ENCODE assay signal across 11 cellular contexts in the genomic region with DNA sequence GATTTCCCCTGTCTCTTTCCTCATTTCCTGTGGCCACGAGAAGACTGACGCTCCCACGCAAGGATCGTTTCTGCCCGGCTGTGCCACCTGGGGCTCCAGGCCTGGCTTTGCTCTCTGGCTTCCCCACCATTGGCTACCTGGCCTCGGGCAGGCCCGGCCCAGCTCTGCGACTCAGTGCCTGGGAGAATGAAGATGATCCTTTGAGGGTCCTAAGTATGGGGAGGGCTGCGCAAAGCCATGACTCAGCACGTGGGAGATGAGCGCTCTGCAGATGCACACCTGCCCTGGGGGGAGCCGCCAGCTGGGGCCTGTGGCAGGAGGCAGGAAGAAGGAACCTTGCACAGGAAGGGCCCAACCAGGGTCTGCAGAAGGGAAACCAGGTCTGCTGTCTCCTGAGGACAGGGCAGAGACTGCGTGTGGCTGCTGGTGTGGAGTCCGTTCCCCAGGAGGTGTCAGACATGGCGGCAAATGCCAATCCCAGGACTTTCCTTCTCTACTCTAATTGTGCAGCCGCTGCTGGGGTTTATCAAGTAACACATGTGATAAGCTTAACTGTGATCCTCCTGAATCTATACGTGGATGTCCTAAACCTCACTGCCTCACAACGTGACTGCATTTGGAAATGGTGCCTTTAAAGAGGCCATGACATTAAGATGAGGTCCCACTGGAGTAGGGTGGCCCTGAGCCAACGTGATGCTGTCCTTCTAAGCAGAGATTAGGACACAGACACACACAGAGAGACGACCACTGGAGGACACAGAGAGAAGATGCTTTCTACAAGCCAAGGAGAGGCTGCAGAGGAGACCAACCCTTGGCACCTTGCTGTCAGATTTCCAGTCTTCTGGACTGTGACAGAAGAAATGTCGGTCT. TPM values are rescaled to one million over a fixed set of nuclear protein-coding genes. Genes with fewer than 3 reads are reported as not detected.
DNase-seq lines count a peak whose midpoint lies in the region; ATAC-seq and TF ChIP-seq lines count a peak whose summit lies in the region.
"Had no signal": no experiment of that assay in that cellular context is flagged by ENCODE, and none has a peak within 500 bp of the region (broad histone marks: within the 10 kb centered on the region; RNA-seq: fewer than 3 reads in every experiment).

No MANE protein-coding gene starts in this region.

- no peaks in the 10 kb centered on the region for H3K9me3 ChIP-seq in CD8-positive, alpha-beta T cell (ENCODE audit: low read length)

- H3K4me1 ChIP-seq in CD8-positive, alpha-beta T cell (ENCODE audit: insufficient read depth, low read length), result peaks cover 91% of the 10 kb centered on the region

- intact Hi-C loops in CD8-positive, alpha-beta T cell (cut with DNase I, micrococcal nuclease), result loop anchor here (2.0 to 10.0 kb wide), 4 partner anchors 17 to 275 kb away; partner anchors contain the start of genes MBP (in 1 of the 2) and ZNF236 (in 1 of the 2)
- intact Hi-C loops in left colon (cut with DNase I, micrococcal nuclease), result no loop called here

- POLR2A ChIA-PET in CD8-positive, alpha-beta T cell (lab: Charles Lee), result interaction anchor here (0.7 to 3.1 kb wide), 6 partner anchors 8 to 45 kb away, joined by 3 to 21 read pairs (median 4); no protein-coding TSS in a partner anchor
- POLR2A ChIA-PET in activated CD4-positive, alpha-beta memory T cell treated with anti-CD3 and anti-CD28 coated beads, Interleukin-2, amount 10 ng/mL, durations not matched to agents 7 days and 5 days (lab: Charles Lee), result interaction anchor here (1.0 to 11.3 kb wide), 7 partner anchors 9 to 44 kb away, joined by 3 to 437 read pairs (median 25); partner anchors contain the start of gene MBP

- H3K4me1 Mint-ChIP-seq in CD8-positive, alpha-beta T cell (ENCODE audit: low read depth), result peaks cover 95% of the 10 kb centered on the region
- H3K4me1 Mint-ChIP-seq in activated CD4-positive, alpha-beta memory T cell treated with anti-CD3 and anti-CD28 coated beads, Interleukin-2, amount 10 ng/mL, durations not matched to agents 7 days and 5 days, result peaks cover 96% of the 10 kb centered on the region

- H3K27ac ChIP-seq in CD8-positive, alpha-beta T cell (ENCODE audit: low read depth, low read length), result peak overlapping the region; percentile 63

- no peaks in the 10 kb centered on the region for H3K27me3 Mint-ChIP-seq in CD8-positive, alpha-beta T cell (ENCODE audit: low read depth)
- H3K27me3 Mint-ChIP-seq in activated CD4-positive, alpha-beta memory T cell treated with anti-CD3 and anti-CD28 coated beads, Interleukin-2, amount 10 ng/mL, durations not matched to agents 7 days and 5 days, result no peaks in the 10 kb centered on the region

- DNase-seq in CD8-positive, alpha-beta T cell, result peak in 5 of 7 experiments; percentile 30 to 73 (median 59)
- DNase-seq in activated CD4-positive, alpha-beta memory T cell treated with anti-CD3 and anti-CD28 coated beads, Interleukin-2, amount 10 ng/mL, durations not matched to agents 7 days and 5 days, result peak; percentile 42
- DNase-seq in left colon (no peak), DMS79 treated with DMSO at 0.1 percent for 48 hours (lab: John Stamatoyannopoulos, UW) (no peak), A172 (ENCODE audit: low spot score) (no peak), LoVo (ENCODE audit: low spot score) (no peak), midbrain (lab: John Stamatoyannopoulos, UW) (no peak)
- DNase-seq: amniotic stem cell; OCI-M1; stimulated activated CD4-positive, alpha-beta T cell treated with anti-CD3 and anti-CD28 coated beads, Interleukin-12 subunit alpha, Interleukin-12 subunit beta, amount 100 ng/mL, for 4 hours had no signal

- no peaks in the 10 kb centered on the region for H3K9me3 Mint-ChIP-seq in CD8-positive, alpha-beta T cell
- no peaks in the 10 kb centered on the region for H3K9me3 Mint-ChIP-seq in activated CD4-positive, alpha-beta memory T cell treated with anti-CD3 and anti-CD28 coated beads, Interleukin-2, amount 10 ng/mL, durations not matched to agents 7 days and 5 days

- peaks cover 61% of the 10 kb centered on the region for H3K36me3 Mint-ChIP-seq in CD8-positive, alpha-beta T cell
- peaks cover 74% of the 10 kb centered on the region for H3K36me3 Mint-ChIP-seq in activated CD4-positive, alpha-beta memory T cell treated with anti-CD3 and anti-CD28 coated beads, Interleukin-2, amount 10 ng/mL, durations not matched to agents 7 days and 5 days (ENCODE audit: low read depth)

- ATAC-seq in CD8-positive, alpha-beta T cell, result peak; percentile 27
- ATAC-seq in GM21717 (IDR thresholded peaks at IDR 0.05; ENCODE audit: unreplicated experiment) (peak; percentile 22), left colon (peak; percentile 3)

- CTCF ChIA-PET in CD8-positive, alpha-beta T cell (lab: Charles Lee), result no interaction called here
- CTCF ChIA-PET in activated CD4-positive, alpha-beta memory T cell treated with anti-CD3 and anti-CD28 coated beads, Interleukin-2, amount 10 ng/mL, durations not matched to agents 7 days and 5 days (lab: Charles Lee), result interaction anchor here (1.1 to 3.9 kb wide), 5 partner anchors 25 to 99 kb away, joined by 3 to 30 read pairs (median 4); no protein-coding TSS in a partner anchor

- TF ChIP-seq CTCF in CD8-positive, alpha-beta T cell (IDR thresholded peaks at IDR 0.05), result no peak

- peak overlapping the region; percentile 79 for H3K4me3 Mint-ChIP-seq in CD8-positive, alpha-beta T cell
- peak overlapping the region; percentile 29 for H3K4me3 Mint-ChIP-seq in activated CD4-positive, alpha-beta memory T cell treated with anti-CD3 and anti-CD28 coated beads, Interleukin-2, amount 10 ng/mL, durations not matched to agents 7 days and 5 days

- H3K36me3 ChIP-seq in CD8-positive, alpha-beta T cell (ENCODE audit: insufficient read depth, low read length), result peaks cover 15% of the 10 kb centered on the region

- peak overlapping the region; percentile 99 for H3K27ac Mint-ChIP-seq in CD8-positive, alpha-beta T cell
- H3K27ac Mint-ChIP-seq in activated CD4-positive, alpha-beta memory T cell treated with anti-CD3 and anti-CD28 coated beads, Interleukin-2, amount 10 ng/mL, durations not matched to agents 7 days and 5 days, result peak overlapping the region; percentile 99

- H3K27me3 ChIP-seq in CD8-positive, alpha-beta T cell (ENCODE audit: insufficient read depth, low read length), result no peaks in the 10 kb centered on the region

- no peak overlapping the region for H3K4me3 ChIP-seq in CD8-positive, alpha-beta T cell (ENCODE audit: low read depth, low read length)

RNA-seq across cellular contexts. Expression of gene MBP, which starts 32.8 kb away (rescaled TPM):
- total RNA-seq in CD8-positive, alpha-beta T cell, result 10 to 100 TPM; 67.9 to 70.7 TPM
- 10 to 100 TPM; 81.4 to 95.3 TPM for total RNA-seq in activated CD4-positive, alpha-beta memory T cell treated with anti-CD3 and anti-CD28 coated beads, Interleukin-2, amount 10 ng/mL, durations not matched to agents 7 days and 5 days
- 10 to 100 TPM; 48.5 to 51.6 TPM for total RNA-seq in left colon
- total RNA-seq in A172 (2014; rRNA removed; shearing (Covaris generic)), result not detected in 2 replicates

Comparison
In these comparisons a context has a peak if more than half of its experiments do, and no peak if none do; other contexts are left out.
1. DNase-seq: peak in CD8-positive, alpha-beta T cell (5 of 7) and activated CD4-positive, alpha-beta memory T cell treated with anti-CD3 and anti-CD28 coated beads, Interleukin-2, amount 10 ng/mL, durations not matched to agents 7 days and 5 days (single experiment); none in left colon (0 of 2), DMS79 treated with DMSO at 0.1 percent for 48 hours (single experiment), A172 (single experiment), LoVo (single experiment) and midbrain (single experiment).
2. RNA of gene MBP, which starts 32.8 kb away (total RNA-seq): 81.4 to 95.3 TPM in activated CD4-positive, alpha-beta memory T cell treated with anti-CD3 and anti-CD28 coated beads, Interleukin-2, amount 10 ng/mL, durations not matched to agents 7 days and 5 days, 67.9 to 70.7 TPM in CD8-positive, alpha-beta T cell and 48.5 to 51.6 TPM in left colon; not detected in A172; every median in the first group is over 10 times any median in the second.
3. intact Hi-C loops: an anchor here in CD8-positive, alpha-beta T cell (2.0 to 10.0 kb wide); none called in left colon.
4. Peak in every context shown above with its lines, with median percentiles within 50 percentile points of each other: ATAC-seq.